11 cellular contexts compared by ENCODE assay signal in the genomic region with DNA sequence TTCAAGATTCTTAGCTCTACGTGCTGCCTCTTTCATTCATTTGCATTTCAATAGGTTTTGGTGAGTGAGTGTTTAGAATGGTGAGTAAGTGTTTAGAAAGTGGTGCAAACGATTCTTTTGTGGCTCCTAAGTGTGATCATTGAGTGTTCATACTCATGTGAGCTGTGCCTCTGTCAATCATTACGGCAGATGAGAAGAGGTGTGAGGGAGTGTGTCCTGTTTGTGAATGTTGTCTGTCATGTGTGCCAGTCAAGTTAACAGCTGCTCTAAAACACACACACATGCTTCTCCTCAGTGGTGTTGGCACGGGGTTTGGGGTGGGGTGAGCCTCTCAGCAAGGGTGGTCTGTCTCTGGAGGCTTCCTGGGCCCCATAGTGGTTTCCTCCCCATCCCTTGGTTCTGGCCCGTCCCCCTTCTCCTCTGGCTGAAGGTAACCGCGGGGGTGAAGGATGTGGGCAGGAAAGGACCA. TPM values are rescaled to one million over a fixed set of nuclear protein-coding genes. Genes with fewer than 3 reads are reported as not detected.
A peak's percentile ranks its signal among the peaks of the same experiment; 100 is the strongest.
DNase-seq lines count a peak whose midpoint lies in the region; ATAC-seq and TF ChIP-seq lines count a peak whose summit lies in the region.
"Had no signal": no experiment of that assay in that cellular context is flagged by ENCODE, and none has a peak within 500 bp of the region (broad histone marks: within the 10 kb centered on the region; RNA-seq: fewer than 3 reads in every experiment).

No MANE protein-coding gene starts in this region.

- H3K27ac Mint-ChIP-seq in CD4-positive, CD25-positive, alpha-beta regulatory T cell, result peak overlapping the region in 2 of 3 donors; percentile 8 to 15
- peak overlapping the region; percentile 59 for H3K27ac Mint-ChIP-seq in glutamatergic neuron (ENCODE audit: unreplicated experiment)
- H3K27ac Mint-ChIP-seq: stimulated activated naive CD8-positive, alpha-beta T cell treated with anti-CD3 and anti-CD28 coated beads, Interleukin-15, Interleukin-2, amounts not matched to agents 100 ng/mL and 50 ng/mL, for 24 hours had no signal

- WGBS in tibial nerve, 2 donors, result 58 to 64% methylated on average over 7 of the region's 7 CpGs

- H3K4me3 Mint-ChIP-seq in CD4-positive, CD25-positive, alpha-beta regulatory T cell, result peak overlapping the region in 1 of 4 donors; percentile 9
- H3K4me3 Mint-ChIP-seq in glutamatergic neuron (ENCODE audit: unreplicated experiment), result no peak overlapping the region
- H3K4me3 Mint-ChIP-seq: stimulated activated naive CD8-positive, alpha-beta T cell treated with anti-CD3 and anti-CD28 coated beads, Interleukin-15, Interleukin-2, amounts not matched to agents 100 ng/mL and 50 ng/mL, for 24 hours had no signal

- no peaks in the 10 kb centered on the region for H3K27me3 Mint-ChIP-seq in CD4-positive, CD25-positive, alpha-beta regulatory T cell
- peaks cover 5% of the 10 kb centered on the region for H3K27me3 Mint-ChIP-seq in glutamatergic neuron (ENCODE audit: unreplicated experiment)
- H3K27me3 Mint-ChIP-seq: stimulated activated naive CD8-positive, alpha-beta T cell treated with anti-CD3 and anti-CD28 coated beads, Interleukin-15, Interleukin-2, amounts not matched to agents 100 ng/mL and 50 ng/mL, for 24 hours had no signal

- peak in 2 of 3 donors; percentile 15 to 37 for DNase-seq in CD4-positive, CD25-positive, alpha-beta regulatory T cell
- DNase-seq in DMS53 treated with DMSO at 0.1 percent for 48 hours (lab: John Stamatoyannopoulos, UW; ENCODE audit: unreplicated experiment) (peak; percentile 38), SK-N-MC (ENCODE audit: low read depth, low spot score) (no peak), glutamatergic neuron (no peak), tibial nerve (ENCODE audit: low spot score in 2 of 2) (no peak)

- no peaks in the 10 kb centered on the region for H3K36me3 ChIP-seq in CD4-positive, CD25-positive, alpha-beta regulatory T cell (ENCODE audit: control insufficient read depth, insufficient read depth, low read length)
- H3K36me3 ChIP-seq in SK-N-MC (ENCODE audit: insufficient read depth, low read length), result no peaks in the 10 kb centered on the region
- no peaks in the 10 kb centered on the region for H3K36me3 ChIP-seq in tibial nerve

- no peak for TF ChIP-seq CTCF in glutamatergic neuron (IDR thresholded peaks at IDR 0.05; ENCODE audit: partially characterized antibody, unreplicated experiment)
- no peak for TF ChIP-seq CTCF in tibial nerve (IDR thresholded peaks at IDR 0.05)

- H3K9me3 ChIP-seq in CD4-positive, CD25-positive, alpha-beta regulatory T cell (ENCODE audit: control insufficient read depth in 2 of 2, low read length in 2 of 2), result no peaks in the 10 kb centered on the region
- H3K9me3 ChIP-seq in SK-N-MC (ENCODE audit: low read depth, low read length) (no peaks in the 10 kb centered on the region), tibial nerve (no peaks in the 10 kb centered on the region)

- peak; percentile 27 to 47 for ATAC-seq in CD4-positive, CD25-positive, alpha-beta regulatory T cell (ENCODE audit: low read depth in 2 of 2)
- ATAC-seq in HG02610 (IDR thresholded peaks at IDR 0.05; ENCODE audit: unreplicated experiment) (no peak), HG03175 (IDR thresholded peaks at IDR 0.05; ENCODE audit: unreplicated experiment) (no peak), HG03354 (IDR thresholded peaks at IDR 0.05; ENCODE audit: poor library complexity, severe bottlenecking, unreplicated experiment) (no peak)

- TF ChIP-seq POLR2A in tibial nerve (IDR thresholded peaks at IDR 0.05), result no peak

- H3K27ac ChIP-seq in CD4-positive, CD25-positive, alpha-beta regulatory T cell (ENCODE audit: insufficient read depth, low read length, poor library complexity, severe bottlenecking), result no peak overlapping the region
- no peak overlapping the region for H3K27ac ChIP-seq in SK-N-MC
- H3K27ac ChIP-seq in tibial nerve, result no peak overlapping the region
- H3K27ac ChIP-seq: HL-60 had no signal

- H3K4me1 ChIP-seq in CD4-positive, CD25-positive, alpha-beta regulatory T cell (ENCODE audit: control insufficient read depth, insufficient read depth, low read length, poor library complexity, severe bottlenecking), result peaks cover 7% of the 10 kb centered on the region
- peaks cover 0 to 27% (median 13%) of the 10 kb centered on the region in 4 donors for H3K4me1 ChIP-seq in tibial nerve

- H3K27me3 ChIP-seq in CD4-positive, CD25-positive, alpha-beta regulatory T cell (ENCODE audit: control insufficient read depth, insufficient read depth, low read length), result no peaks in the 10 kb centered on the region
- H3K27me3 ChIP-seq in tibial nerve, result no peaks in the 10 kb centered on the region

- no peak overlapping the region for H3K4me3 ChIP-seq in CD4-positive, CD25-positive, alpha-beta regulatory T cell (ENCODE audit: low read depth, low read length)
- peak overlapping the region; percentile 34; the same call in 1 of the 2 replicates for H3K4me3 ChIP-seq in SK-N-MC
- H3K4me3 ChIP-seq in tibial nerve, result no peak overlapping the region

- H3K4me1 Mint-ChIP-seq in CD4-positive, CD25-positive, alpha-beta regulatory T cell, result peaks cover 0 to 35% (median 5%) of the 10 kb centered on the region in 4 donors
- peaks cover 18% of the 10 kb centered on the region for H3K4me1 Mint-ChIP-seq in glutamatergic neuron (ENCODE audit: low read depth, unreplicated experiment)

- peaks cover 0 to 1% (median 0%) of the 10 kb centered on the region in 7 donors for H3K9me3 Mint-ChIP-seq in CD4-positive, CD25-positive, alpha-beta regulatory T cell
- H3K9me3 Mint-ChIP-seq in glutamatergic neuron (ENCODE audit: unreplicated experiment), result peaks cover 2% of the 10 kb centered on the region

- H3K9ac ChIP-seq in SK-N-MC (ENCODE audit: insufficient read length), result no peak overlapping the region

- no peaks in the 10 kb centered on the region for H3K36me3 Mint-ChIP-seq in CD4-positive, CD25-positive, alpha-beta regulatory T cell
- H3K36me3 Mint-ChIP-seq in glutamatergic neuron (ENCODE audit: unreplicated experiment), result peaks cover 22% of the 10 kb centered on the region

- no peak for TF ChIP-seq EP300 in tibial nerve (IDR thresholded peaks at IDR 0.05)

RNA-seq across cellular contexts. Expression of gene MYL4, which starts 11.4 kb away (rescaled TPM):
- total RNA-seq in CD4-positive, CD25-positive, alpha-beta regulatory T cell, result not detected
- not detected for polyA plus RNA-seq in CD4-positive, CD25-positive, alpha-beta regulatory T cell
- total RNA-seq in glutamatergic neuron (ENCODE audit: unreplicated experiment) (7.6 TPM), tibial nerve (1 to 10 TPM in 1 of 4 donors, not detected in 3; 1.5 TPM)
- polyA plus RNA-seq: keratinocyte had no signal

RNA-seq across cellular contexts. Expression of gene CDC27, which starts 31.5 kb away (rescaled TPM):
- 63.5 TPM for total RNA-seq in CD4-positive, CD25-positive, alpha-beta regulatory T cell
- polyA plus RNA-seq in CD4-positive, CD25-positive, alpha-beta regulatory T cell, result 100 to 1,000 TPM in 1 of 4 donors, 10 to 100 TPM in 3; 76.4 to 114 (median 96.8) TPM
- total RNA-seq in glutamatergic neuron (ENCODE audit: unreplicated experiment) (94.6 TPM), tibial nerve (10 to 100 TPM; 38.7 to 87.6 (median 64.5) TPM)

RNA-seq across cellular contexts. Expression of gene ITGB3, which starts 33.1 kb away (rescaled TPM):
- total RNA-seq in CD4-positive, CD25-positive, alpha-beta regulatory T cell, result 18.4 TPM
- under 1 TPM in 1 of 4 donors, not detected in 3; 0.05 TPM for polyA plus RNA-seq in CD4-positive, CD25-positive, alpha-beta regulatory T cell
- total RNA-seq in glutamatergic neuron (ENCODE audit: unreplicated experiment) (not detected), tibial nerve (10 to 100 TPM; 17.5 to 26.7 (median 22.1) TPM)
- polyA plus RNA-seq: keratinocyte had no signal

Comparison
In these comparisons a context has a peak if more than half of its experiments do, and no peak if none do; other contexts are left out.
1. ATAC-seq: peak in CD4-positive, CD25-positive, alpha-beta regulatory T cell (2 of 2); none in HG02610 (single experiment), HG03175 (single experiment) and HG03354 (single experiment).
2. DNase-seq: peak in CD4-positive, CD25-positive, alpha-beta regulatory T cell (2 of 3) and DMS53 treated with DMSO at 0.1 percent for 48 hours (single experiment); none in SK-N-MC (single experiment), glutamatergic neuron (single experiment) and tibial nerve (0 of 2).
3. RNA of gene ITGB3, which starts 33.1 kb away (total RNA-seq): 17.5 to 26.7 TPM in tibial nerve and 18.4 TPM in CD4-positive, CD25-positive, alpha-beta regulatory T cell (single experiment); not detected in glutamatergic neuron (single experiment); every median in the first group is over 10 times any median in the second.